22 cellular contexts compared by ENCODE assay signal in genomic region chr10:128174581-128175559, GRCh38.
"Had no signal": no experiment of that assay in that cellular context is flagged by ENCODE, and none has a peak within 500 bp of the region (broad histone marks: within the 10 kb centered on the region; RNA-seq: fewer than 3 reads in every experiment).

No MANE protein-coding gene starts in this region.

- FAIRE-seq: keratinocyte, urothelium cell line had no signal

- H3K9me3 ChIP-seq: ovary, thyroid gland had no signal

- H3K4me3 ChIP-seq: esophagus squamous epithelium, gastroesophageal sphincter, left ventricle myocardium inferior, lung, neural progenitor cell, ovary, right atrium auricular region, smooth muscle cell, suprapubic skin, thyroid gland had no signal

- H3K4me2 ChIP-seq: neural progenitor cell, smooth muscle cell had no signal

- H3K27ac ChIP-seq: epithelial cell of prostate, esophagus squamous epithelium, gastroesophageal sphincter, left ventricle myocardium inferior, neural progenitor cell, ovary, right atrium auricular region, suprapubic skin, thyroid gland had no signal

- H3K27me3 ChIP-seq: neural progenitor cell, ovary, right atrium auricular region, thyroid gland had no signal

- H3K4me1 ChIP-seq: esophagus squamous epithelium, gastroesophageal sphincter, left ventricle myocardium inferior, neural progenitor cell, right atrium auricular region, suprapubic skin, thyroid gland had no signal

- DNase-seq: effector memory CD8-positive, alpha-beta T cell; esophagus squamous epithelium; foreskin fibroblast; immature natural killer cell; left ventricle myocardium inferior; mesenchymal stem cell; midbrain; nucleus accumbens; ovary; stimulated activated CD4-positive, alpha-beta T cell treated with anti-CD3 and anti-CD28 coated beads, Interleukin-2, amount 100 ng/mL, for 48 hours; stimulated activated naive CD4-positive, alpha-beta T cell treated with Interleukin-2 at 50 U/mL for 16 hours; thyroid gland had no signal

- H2AFZ ChIP-seq: neural progenitor cell had no signal

- H3K9ac ChIP-seq: neural progenitor cell had no signal

- ATAC-seq: effector memory CD8-positive, alpha-beta T cell; gastroesophageal sphincter; natural killer cell treated with Interleukin-12 subunit alpha and Interleukin-12 subunit beta and Interleukin-15 and Interleukin-18, amount 100 ng/mL, for 72 hours had no signal

- H3K36me3 ChIP-seq: esophagus squamous epithelium, gastroesophageal sphincter, left ventricle myocardium inferior, neural progenitor cell, ovary, right atrium auricular region, suprapubic skin, thyroid gland had no signal
